Comparison of ENCODE assay signal across 1 cellular context in genomic region chr4:105417624-105418023, GRCh38.
TF ChIP-seq lines count a peak whose summit lies in the region.

No MANE protein-coding gene starts in this region.

TF ChIP-seq in HepG2, 621 proteins besides CTCF, POLR2A, EP300 and RAD21 (continued from another document):
- TF ChIP-seq IKZF5 (CRISPR knock-in tag; IDR thresholded peaks at IDR 0.05) (no peak), ZNF777 (CRISPR knock-in tag; IDR thresholded peaks at IDR 0.05) (no peak), ZNF275 (CRISPR knock-in tag; IDR thresholded peaks at IDR 0.05; ENCODE audit: borderline replicate concordance) (no peak), TRIM22 (IDR thresholded peaks at IDR 0.05) (no peak), TEAD3 (CRISPR knock-in tag; optimal IDR thresholded peaks at IDR 0.05; ENCODE audit: borderline replicate concordance) (peak; percentile 87), THAP11 (CRISPR knock-in tag; IDR thresholded peaks at IDR 0.05) (0 out of 2 replicates have a peak, but pooled peaks have one; percentile 27), LBX2 (CRISPR knock-in tag; IDR thresholded peaks at IDR 0.05; ENCODE audit: borderline replicate concordance) (no peak), ZNF407 (CRISPR knock-in tag; IDR thresholded peaks at IDR 0.05; ENCODE audit: not compliant biosample characterization) (no peak), NBN (conservative IDR thresholded peaks at IDR 0.05) (no peak), CBX5 (CRISPR knock-in tag; IDR thresholded peaks at IDR 0.05; ENCODE audit: borderline replicate concordance) (no peak), MAFG (CRISPR knock-in tag; IDR thresholded peaks at IDR 0.05) (no peak)
- TF ChIP-seq, protein P1, sequence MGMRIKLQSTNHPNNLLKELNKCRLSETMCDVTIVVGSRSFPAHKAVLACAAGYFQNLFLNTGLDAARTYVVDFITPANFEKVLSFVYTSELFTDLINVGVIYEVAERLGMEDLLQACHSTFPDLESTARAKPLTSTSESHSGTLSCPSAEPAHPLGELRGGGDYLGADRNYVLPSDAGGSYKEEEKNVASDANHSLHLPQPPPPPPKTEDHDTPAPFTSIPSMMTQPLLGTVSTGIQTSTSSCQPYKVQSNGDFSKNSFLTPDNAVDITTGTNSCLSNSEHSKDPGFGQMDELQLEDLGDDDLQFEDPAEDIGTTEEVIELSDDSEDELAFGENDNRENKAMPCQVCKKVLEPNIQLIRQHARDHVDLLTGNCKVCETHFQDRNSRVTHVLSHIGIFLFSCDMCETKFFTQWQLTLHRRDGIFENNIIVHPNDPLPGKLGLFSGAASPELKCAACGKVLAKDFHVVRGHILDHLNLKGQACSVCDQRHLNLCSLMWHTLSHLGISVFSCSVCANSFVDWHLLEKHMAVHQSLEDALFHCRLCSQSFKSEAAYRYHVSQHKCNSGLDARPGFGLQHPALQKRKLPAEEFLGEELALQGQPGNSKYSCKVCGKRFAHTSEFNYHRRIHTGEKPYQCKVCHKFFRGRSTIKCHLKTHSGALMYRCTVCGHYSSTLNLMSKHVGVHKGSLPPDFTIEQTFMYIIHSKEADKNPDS (CRISPR knock-in tag; IDR thresholded peaks at IDR 0.05) = no peak
- TF ChIP-seq, protein P2, sequence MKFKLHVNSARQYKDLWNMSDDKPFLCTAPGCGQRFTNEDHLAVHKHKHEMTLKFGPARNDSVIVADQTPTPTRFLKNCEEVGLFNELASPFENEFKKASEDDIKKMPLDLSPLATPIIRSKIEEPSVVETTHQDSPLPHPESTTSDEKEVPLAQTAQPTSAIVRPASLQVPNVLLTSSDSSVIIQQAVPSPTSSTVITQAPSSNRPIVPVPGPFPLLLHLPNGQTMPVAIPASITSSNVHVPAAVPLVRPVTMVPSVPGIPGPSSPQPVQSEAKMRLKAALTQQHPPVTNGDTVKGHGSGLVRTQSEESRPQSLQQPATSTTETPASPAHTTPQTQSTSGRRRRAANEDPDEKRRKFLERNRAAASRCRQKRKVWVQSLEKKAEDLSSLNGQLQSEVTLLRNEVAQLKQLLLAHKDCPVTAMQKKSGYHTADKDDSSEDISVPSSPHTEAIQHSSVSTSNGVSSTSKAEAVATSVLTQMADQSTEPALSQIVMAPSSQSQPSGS (CRISPR knock-in tag; IDR thresholded peaks at IDR 0.05) = peak; percentile 97
